11 cellular contexts compared by ENCODE assay signal in genomic region chr19:7622933-7623685, GRCh38. TPM values are rescaled to one million over a fixed set of nuclear protein-coding genes. Genes with fewer than 3 reads are reported as not detected.
A peak's percentile ranks its signal among the peaks of the same experiment; 100 is the strongest.
DNase-seq lines count a peak whose midpoint lies in the region; ATAC-seq lines count a peak whose summit lies in the region.
"Had no signal": no experiment of that assay in that cellular context is flagged by ENCODE, and none has a peak within 500 bp of the region (broad histone marks: within the 10 kb centered on the region; RNA-seq: fewer than 3 reads in every experiment).

No MANE protein-coding gene starts in this region.

- H3K36me3 Mint-ChIP-seq in naive B cell: peaks cover 16 to 18% of the 10 kb centered on the region in 2 donors

- no peaks in the 10 kb centered on the region for H3K27me3 Mint-ChIP-seq in naive B cell

- peak; percentile 31 for DNase-seq in activated CD4-positive, alpha-beta T cell treated with anti-CD3 and anti-CD28 coated beads for 48 hours
- DNase-seq in activated CD4-positive, alpha-beta T cell treated with anti-CD3 and anti-CD28 coated beads, Interleukin-2, amount 50 U/mL, for 48 hours: no peak
- no peak for DNase-seq in naive B cell
- DNase-seq in HCEC 1CT: no peak
- DNase-seq: heart left ventricle; left cardiac atrium; NCI-H2227 treated with DMSO at 0.1 percent for 48 hours; OCI-M1; stimulated activated CD4-positive, alpha-beta T cell treated with anti-CD3 and anti-CD28 coated beads, Interleukin-2, amount 100 ng/mL, for 24 hours; WERI-Rb-1 had no signal

- no peak overlapping the region for H3K27ac Mint-ChIP-seq in naive B cell
- H3K27ac Mint-ChIP-seq: stimulated activated effector memory CD8-positive, alpha-beta T cell treated with anti-CD3 and anti-CD28 coated beads, Interleukin-12 subunit alpha, Interleukin-12 subunit beta, amount 100 ng/mL, for 72 hours had no signal

- ATAC-seq in naive B cell (ENCODE audit: low read depth in 2 of 2): peak; percentile 28 to 29
- ATAC-seq: heart left ventricle; left cardiac atrium; stimulated activated effector memory CD8-positive, alpha-beta T cell treated with anti-CD3 and anti-CD28 coated beads, Interleukin-12 subunit alpha, Interleukin-12 subunit beta, amount 100 ng/mL, for 72 hours had no signal

- H3K9me3 Mint-ChIP-seq in naive B cell: no peaks in the 10 kb centered on the region
- H3K9me3 Mint-ChIP-seq: stimulated activated effector memory CD8-positive, alpha-beta T cell treated with anti-CD3 and anti-CD28 coated beads, Interleukin-12 subunit alpha, Interleukin-12 subunit beta, amount 100 ng/mL, for 72 hours had no signal

- H3K4me1 Mint-ChIP-seq in naive B cell: peaks cover 9 to 24% (median 10%) of the 10 kb centered on the region in 3 donors

- H3K4me3 Mint-ChIP-seq in naive B cell: peak overlapping the region in 1 of 8 donors; percentile 18
- H3K4me3 Mint-ChIP-seq: stimulated activated effector memory CD8-positive, alpha-beta T cell treated with anti-CD3 and anti-CD28 coated beads, Interleukin-12 subunit alpha, Interleukin-12 subunit beta, amount 100 ng/mL, for 72 hours had no signal

RNA-seq across cellular contexts. Expression of gene XAB2, which starts 6.2 kb away (rescaled TPM):
- polyA plus RNA-seq in naive B cell (ENCODE audit: low read depth in 6 of 6): 10 to 100 TPM in 2 of 6 donors, 1 to 10 TPM in 4; 3.2 to 21.7 (median 8.9) TPM

RNA-seq across cellular contexts. Expression of gene PET100, which starts 6.5 kb away (rescaled TPM):
- polyA plus RNA-seq in naive B cell (ENCODE audit: low read depth in 6 of 6): 100 to 1,000 TPM; 195 to 441 (median 254) TPM

RNA-seq across cellular contexts. Expression of gene PCP2, which starts 10.4 kb away (rescaled TPM):
- under 1 TPM in 4 of 6 donors, not detected in 2; 0.64 to 0.76 (median 0.70) TPM for polyA plus RNA-seq in naive B cell (ENCODE audit: low read depth in 6 of 6)

RNA-seq across cellular contexts. Expression of gene STXBP2, which starts 13.8 kb away (rescaled TPM):
- polyA plus RNA-seq in naive B cell (ENCODE audit: low read depth in 6 of 6): 10 to 100 TPM; 71.0 to 86.2 (median 79.5) TPM

RNA-seq across cellular contexts. Expression of gene CAMSAP3, which starts 27.4 kb away (rescaled TPM):
- polyA plus RNA-seq in naive B cell (ENCODE audit: low read depth in 6 of 6): under 1 TPM in 2 of 6 donors, not detected in 4; 0.06 to 0.08 TPM
